ENCODE assay signal across 8 cellular contexts in the genomic region with DNA sequence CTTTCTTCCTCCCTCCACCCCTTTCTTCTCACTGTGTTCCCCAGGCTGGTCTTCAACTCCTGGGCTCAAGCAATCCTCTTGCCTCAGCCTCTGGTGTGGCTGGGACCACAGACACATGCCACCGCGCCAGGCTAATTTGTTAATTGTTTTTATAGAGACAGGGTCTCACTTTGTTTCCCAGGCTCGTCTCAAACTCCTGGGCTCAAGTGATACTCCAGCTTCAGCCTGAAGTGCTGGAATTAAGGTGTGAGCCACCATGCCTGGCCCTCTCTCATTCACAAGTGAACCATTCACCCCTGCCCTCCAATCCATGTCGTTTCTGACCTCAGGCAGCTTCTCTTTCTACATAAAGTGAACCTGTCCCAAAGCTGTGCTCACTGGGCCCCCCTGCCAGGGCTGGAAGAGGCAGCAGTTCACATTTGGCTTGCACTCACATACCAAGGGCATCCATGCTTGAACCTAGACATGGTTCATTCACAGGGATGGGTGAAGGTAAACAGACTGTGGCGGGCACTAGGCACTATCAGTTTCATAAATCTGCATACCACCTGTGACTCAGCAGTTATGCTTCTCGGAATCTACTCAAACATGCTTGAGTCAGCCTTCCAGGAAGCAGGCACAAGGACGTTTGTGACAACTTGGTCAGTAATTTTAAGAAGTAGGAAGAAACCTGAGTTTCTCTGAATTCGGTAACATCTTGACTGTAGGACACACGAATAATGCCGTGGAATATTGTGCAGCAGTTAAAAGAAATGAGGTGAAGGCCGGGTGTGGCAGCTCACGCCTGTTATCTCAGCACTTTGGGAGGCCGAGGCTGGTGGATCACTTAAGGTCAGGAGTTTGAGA. TPM values are rescaled to one million over a fixed set of nuclear protein-coding genes. Genes with fewer than 3 reads are reported as not detected.
A peak's percentile ranks its signal among the peaks of the same experiment; 100 is the strongest.
DNase-seq lines count a peak whose midpoint lies in the region; ATAC-seq and TF ChIP-seq lines count a peak whose summit lies in the region.

No MANE protein-coding gene starts in this region.

- DNase-seq in GM13976 (ENCODE audit: low spot score) (peak; percentile 61), Panc1 (ENCODE audit: low read depth, low spot score) (peak; percentile 80), iPS-NIHi11 (ENCODE audit: low spot score) (peak; percentile 47), NCI-H1930 (lab: John Stamatoyannopoulos, UW) (no peak), coronary artery (ENCODE audit: low spot score) (no peak)
- DNase-seq in activated gamma-delta T cell treated with anti-CD3 and anti-CD28 coated beads, Interleukin-2, amount 50 U/mL, for 16 hours (ENCODE audit: low read depth): peak; percentile 40
- peak; percentile 34 to 67 for DNase-seq in stimulated activated CD4-positive, alpha-beta T cell treated with anti-CD3 and anti-CD28 coated beads, Interleukin-4, amount 100 ng/mL, for 48 hours (ENCODE audit: low read depth in 2 of 2)

- no peaks in the 10 kb centered on the region for H3K27me3 ChIP-seq in Panc1 (ENCODE audit: control insufficient read depth, insufficient read depth, low read length)

- BruUV-seq in Panc1 (replicated peaks; lab: Mats Ljungman, UMichigan): no TSS peak

- H3K4me3 ChIP-seq in Panc1 (ENCODE audit: low read depth in 2 of 2, low read length in 2 of 2) (peak overlapping the region in 1 of 2 experiments; percentile 31; a peak in 2 of 4 replicates), coronary artery (no peak overlapping the region)

- ATAC-seq in HG03097 (IDR thresholded peaks at IDR 0.05; ENCODE audit: low FRiP score, unreplicated experiment): peak; percentile 54
- peak; percentile 90 for ATAC-seq in Panc1

- H3K27ac ChIP-seq in Panc1 (ENCODE audit: low read length) (peak overlapping the region; percentile 98), coronary artery (peak overlapping the region in 1 of 2 donors; percentile 76)

- TF ChIP-seq CTCF in GM13976 (IDR thresholded peaks at IDR 0.05; ENCODE audit: borderline replicate concordance, control extremely low read depth, extremely low read depth, insufficient read depth, missing control alignments): no peak
- no peak for TF ChIP-seq CTCF in Panc1 (IDR thresholded peaks at IDR 0.05)
- no peak for TF ChIP-seq CTCF in coronary artery (IDR thresholded peaks at IDR 0.05)

- H3K9me3 ChIP-seq in Panc1 (ENCODE audit: control insufficient read depth, insufficient read depth, low read depth, low read length): no peaks in the 10 kb centered on the region

- in situ Hi-C loops in GM13976 (cut with MboI; ENCODE audit: low sequenced_read_pairs, unreplicated experiment): no loop called here
- in situ Hi-C loops in Panc1 (cut with HindIII; ENCODE audit: low pct_unique_long_range_greater_than_20kb, low sequenced_read_pairs): no loop called here

- CTCF ChIA-PET in Panc1 (lab: Charles Lee): no interaction called here

- H3K4me1 ChIP-seq in Panc1 (ENCODE audit: control insufficient read depth, insufficient read depth, low read length): peaks cover 64% of the 10 kb centered on the region

- intact Hi-C loops in Panc1 (cut with micrococcal nuclease; ENCODE audit: unreplicated experiment): no loop called here

- POLR2A ChIA-PET in Panc1 (lab: Charles Lee): interaction anchor here (0.6 kb wide), 2 partner anchors 14 to 36 kb away, joined by 8 to 19 read pairs; no protein-coding TSS in a partner anchor

- no peaks in the 10 kb centered on the region for H3K36me3 ChIP-seq in Panc1 (ENCODE audit: control insufficient read depth, insufficient read depth, low read length)

RNA-seq across cellular contexts. Expression of a gene that starts 6.0 kb away (rescaled TPM):
- 230 TPM for total RNA-seq in Panc1 (2021; ENCODE audit: unreplicated experiment)
- polyA plus RNA-seq in Panc1 (2012; ENCODE audit: insufficient read length): 174 TPM

RNA-seq across cellular contexts. Expression of a gene that starts 34.4 kb away (rescaled TPM):
- 30.9 TPM for total RNA-seq in Panc1 (2021; ENCODE audit: unreplicated experiment)
- 34.6 TPM for polyA plus RNA-seq in Panc1 (2012; ENCODE audit: insufficient read length)

RNA-seq across cellular contexts. Expression of a gene that starts 34.5 kb away (rescaled TPM):
- total RNA-seq in Panc1 (2021; ENCODE audit: unreplicated experiment): 70.2 TPM
- 84.2 TPM for polyA plus RNA-seq in Panc1 (2012; ENCODE audit: insufficient read length)

Comparison
In these comparisons a context has a peak if more than half of its experiments do, and no peak if none do; other contexts are left out.
1. DNase-seq: peak in GM13976 (single experiment), Panc1 (single experiment), activated gamma-delta T cell treated with anti-CD3 and anti-CD28 coated beads, Interleukin-2, amount 50 U/mL, for 16 hours (single experiment), iPS-NIHi11 (single experiment) and stimulated activated CD4-positive, alpha-beta T cell treated with anti-CD3 and anti-CD28 coated beads, Interleukin-4, amount 100 ng/mL, for 48 hours (2 of 2); none in NCI-H1930 (0 of 2) and coronary artery (single experiment).